Comparison of ENCODE assay signal across 9 cellular contexts in genomic region chr9:121861501-121862180, GRCh38.
DNase-seq lines count a peak whose midpoint lies in the region; ATAC-seq, FAIRE-seq and TF ChIP-seq lines count a peak whose summit lies in the region.
"Had no signal": no experiment of that assay in that cellular context is flagged by ENCODE, and none has a peak within 500 bp of the region (broad histone marks: within the 10 kb centered on the region; RNA-seq: fewer than 3 reads in every experiment).

No MANE protein-coding gene starts in this region.

- H4K20me1 ChIP-seq in MM.1S (ENCODE audit: insufficient read depth, low read length), result no peaks in the 10 kb centered on the region

- H3K27ac ChIP-seq in MM.1S (ENCODE audit: low read length) (no peak overlapping the region), coronary artery (peak overlapping the region in 1 of 2 donors; percentile 33)
- H3K27ac ChIP-seq: HL-60 had no signal

- peak; percentile 91 for FAIRE-seq in D721Med (lab: Jason Lieb, UNC)

- TF ChIP-seq CTCF in D721Med (IDR thresholded peaks at IDR 0.05; ENCODE audit: insufficient read depth, missing control alignments) (peak; percentile 42), MM.1S (IDR thresholded peaks at IDR 0.05; ENCODE audit: low read length) (peak; percentile 31), coronary artery (IDR thresholded peaks at IDR 0.05) (no peak)

- no peaks in the 10 kb centered on the region for H3K4me1 ChIP-seq in MM.1S (ENCODE audit: low read length)

- no peak overlapping the region for H3K9ac ChIP-seq in MM.1S (ENCODE audit: low read length)

- H3K4me2 ChIP-seq in MM.1S (ENCODE audit: low read depth, low read length), result no peak overlapping the region

- no peaks in the 10 kb centered on the region for H3K27me3 ChIP-seq in MM.1S (replicated peaks; ENCODE audit: insufficient read depth, low read length)

- H3K36me3 ChIP-seq in MM.1S (replicated peaks; ENCODE audit: insufficient read depth, low read length), result no peaks in the 10 kb centered on the region

- H2AFZ ChIP-seq in MM.1S (ENCODE audit: low read length), result no peak overlapping the region

- no peaks in the 10 kb centered on the region for H3K9me3 ChIP-seq in MM.1S (replicated peaks; ENCODE audit: insufficient read depth, low read length)

- H3K4me3 ChIP-seq in MM.1S (ENCODE audit: low read length) (no peak overlapping the region), coronary artery (no peak overlapping the region)

- DNase-seq in D721Med (ENCODE audit: insufficient read length, low spot score), result peak; percentile 63
- no peak for DNase-seq in MM.1S
- peak; percentile 68 for DNase-seq in coronary artery (ENCODE audit: low spot score)
- peak; percentile 27 for DNase-seq in mucosa of gallbladder (ENCODE audit: low spot score)
- DNase-seq in T1000 (lab: John Stamatoyannopoulos, UW), result no peak
- no peak for DNase-seq in NCI-H1417 treated with DMSO at 0.1 percent for 48 hours (lab: John Stamatoyannopoulos, UW)

- no peaks in the 10 kb centered on the region for H3K9me2 ChIP-seq in MM.1S (replicated peaks; ENCODE audit: insufficient read depth, low read length)

- H3F3A ChIP-seq in MM.1S (ENCODE audit: insufficient read depth, low read length), result no peaks in the 10 kb centered on the region

- ATAC-seq in HG03039 (IDR thresholded peaks at IDR 0.05; ENCODE audit: unreplicated experiment) (no peak), HG03432 (IDR thresholded peaks at IDR 0.05; ENCODE audit: unreplicated experiment) (no peak)

- no peaks in the 10 kb centered on the region for H3K79me2 ChIP-seq in MM.1S (ENCODE audit: low read length)

Comparison
In these comparisons a context has a peak if more than half of its experiments do, and no peak if none do; other contexts are left out.
1. DNase-seq: peak in D721Med (single experiment), coronary artery (single experiment) and mucosa of gallbladder (single experiment); none in MM.1S (single experiment), T1000 (single experiment) and NCI-H1417 treated with DMSO at 0.1 percent for 48 hours (single experiment).